5 cellular contexts compared by ENCODE assay signal in the genomic region with DNA sequence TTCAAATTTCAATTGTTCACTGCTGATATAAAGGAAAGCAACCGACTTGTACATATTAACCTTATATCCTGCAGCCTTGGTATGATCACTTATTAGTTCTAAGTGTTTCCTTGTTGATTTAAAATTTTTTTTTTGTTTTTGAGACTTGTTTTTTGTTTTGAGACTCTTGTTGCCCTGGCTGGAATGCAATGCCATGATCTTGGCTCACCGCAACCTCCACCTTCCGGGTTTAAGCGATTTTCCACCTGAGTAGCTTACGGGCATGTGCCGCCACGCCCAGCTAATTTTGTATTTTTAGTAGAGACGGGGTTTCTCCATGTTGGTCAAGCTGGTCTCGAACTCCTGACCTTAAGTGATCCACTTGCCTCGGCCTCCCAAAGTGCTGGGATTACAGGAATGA. TPM values are rescaled to one million over a fixed set of nuclear protein-coding genes. Genes with fewer than 3 reads are reported as not detected.
A peak's percentile ranks its signal among the peaks of the same experiment; 100 is the strongest.
DNase-seq lines count a peak whose midpoint lies in the region; ATAC-seq and TF ChIP-seq lines count a peak whose summit lies in the region.
"Not testable (repeated sequence)": the region's sequence is repeated elsewhere in the genome, so short reads cannot be mapped to it uniquely, and the experiment has no call there.

No MANE protein-coding gene starts in this region.

- BruUV-seq in Panc1 (replicated peaks; lab: Mats Ljungman, UMichigan) = TSS peak; percentile 31

- H3K36me3 ChIP-seq in Panc1 (ENCODE audit: control insufficient read depth, insufficient read depth, low read length) (peaks cover 12% of the 10 kb centered on the region), right atrium auricular region (peaks cover 32% of the 10 kb centered on the region)

- not testable (repeated sequence) for TF ChIP-seq CTCF in Panc1 (IDR thresholded peaks at IDR 0.05); right atrium auricular region (IDR thresholded peaks at IDR 0.05)

- not testable (repeated sequence) for H3K27me3 ChIP-seq in Panc1 (ENCODE audit: control insufficient read depth, insufficient read depth, low read length); right atrium auricular region

- CTCF ChIA-PET in Panc1 (lab: Charles Lee) = not testable (repeated sequence)

- in situ Hi-C loops in Panc1 (cut with HindIII; ENCODE audit: low pct_unique_long_range_greater_than_20kb, low sequenced_read_pairs) = not testable (repeated sequence)

- H3K27ac ChIP-seq in Panc1 (ENCODE audit: low read length); right atrium auricular region: not testable (repeated sequence)

- POLR2A ChIA-PET in Panc1 (lab: Charles Lee) = not testable (repeated sequence)

- not testable (repeated sequence) for DNase-seq in Panc1 (ENCODE audit: low read depth, low spot score)
- peak; percentile 44 for DNase-seq in right atrium auricular region (ENCODE audit: low spot score)
- peak; percentile 85 for DNase-seq in kidney tubule cell (ENCODE audit: low spot score)
- peak; percentile 84 for DNase-seq in renal cortical epithelial cell (ENCODE audit: low read depth)

- not testable (repeated sequence) for TF ChIP-seq EP300 in Ishikawa (IDR thresholded peaks at IDR 0.05; ENCODE audit: borderline replicate concordance)

- H3K9me3 ChIP-seq in Panc1 (ENCODE audit: control insufficient read depth, insufficient read depth, low read depth, low read length); right atrium auricular region: not testable (repeated sequence)

- TF ChIP-seq RAD21 in Ishikawa (IDR thresholded peaks at IDR 0.05; ENCODE audit: low read depth) = not testable (repeated sequence)

- not testable (repeated sequence) for ATAC-seq in Panc1

- H3K4me3 ChIP-seq in Panc1 (ENCODE audit: low read depth in 2 of 2, low read length in 2 of 2); right atrium auricular region: not testable (repeated sequence)

- H3K4me1 ChIP-seq in Panc1 (ENCODE audit: control insufficient read depth, insufficient read depth, low read length); right atrium auricular region: not testable (repeated sequence)

- intact Hi-C loops in Panc1 (cut with micrococcal nuclease; ENCODE audit: unreplicated experiment) = not testable (repeated sequence)

TF ChIP-seq in Ishikawa, 13 proteins besides CTCF, POLR2A, EP300 and RAD21:
- peak; percentile 80 for TF ChIP-seq TEAD4 (IDR thresholded peaks at IDR 0.05)
TF ChIP-seq in Ishikawa: peak in this region for 1; not testable (repeated sequence) for 12.

RNA-seq across cellular contexts. Expression of a gene that starts 18.8 kb away (rescaled TPM):
- total RNA-seq in Panc1 (2021; ENCODE audit: unreplicated experiment) (20.7 TPM), right atrium auricular region (1 to 10 TPM; 5.7 to 6.4 TPM), renal cortical epithelial cell (7.8 and 9.7 TPM in 2 replicates)
- polyA plus RNA-seq in Panc1 (2012; ENCODE audit: insufficient read length) = 19.3 TPM

RNA-seq across cellular contexts. Expression of a gene that starts 19.0 kb away (rescaled TPM):
- total RNA-seq in Panc1 (2021; ENCODE audit: unreplicated experiment) = 11.6 TPM
- polyA plus RNA-seq in Panc1 (2012; ENCODE audit: insufficient read length) = 4.0 TPM
- total RNA-seq in right atrium auricular region = 1 to 10 TPM in 1 of 2 donors, under 1 TPM in 1; 0.59 to 2.7 TPM
- total RNA-seq in renal cortical epithelial cell = 5.1 and 5.6 TPM in 2 replicates

RNA-seq across cellular contexts. Expression of a gene that starts 48.3 kb away (rescaled TPM):
- total RNA-seq in Panc1 (2021; ENCODE audit: unreplicated experiment) (91.3 TPM), right atrium auricular region (10 to 100 TPM; 46.1 to 94.4 TPM), renal cortical epithelial cell (45.0 and 79.7 TPM in 2 replicates)
- 99.5 TPM for polyA plus RNA-seq in Panc1 (2012; ENCODE audit: insufficient read length)

RNA-seq across cellular contexts. Expression of a gene that starts 51.1 kb away (rescaled TPM):
- 54.4 TPM for total RNA-seq in Panc1 (2021; ENCODE audit: unreplicated experiment)
- 64.3 TPM for polyA plus RNA-seq in Panc1 (2012; ENCODE audit: insufficient read length)
- total RNA-seq in right atrium auricular region = 100 to 1,000 TPM; 106 to 125 TPM
- total RNA-seq in renal cortical epithelial cell = 47.2 and 146 TPM in 2 replicates
